ENCODE assay signal across 8 cellular contexts in the genomic region with DNA sequence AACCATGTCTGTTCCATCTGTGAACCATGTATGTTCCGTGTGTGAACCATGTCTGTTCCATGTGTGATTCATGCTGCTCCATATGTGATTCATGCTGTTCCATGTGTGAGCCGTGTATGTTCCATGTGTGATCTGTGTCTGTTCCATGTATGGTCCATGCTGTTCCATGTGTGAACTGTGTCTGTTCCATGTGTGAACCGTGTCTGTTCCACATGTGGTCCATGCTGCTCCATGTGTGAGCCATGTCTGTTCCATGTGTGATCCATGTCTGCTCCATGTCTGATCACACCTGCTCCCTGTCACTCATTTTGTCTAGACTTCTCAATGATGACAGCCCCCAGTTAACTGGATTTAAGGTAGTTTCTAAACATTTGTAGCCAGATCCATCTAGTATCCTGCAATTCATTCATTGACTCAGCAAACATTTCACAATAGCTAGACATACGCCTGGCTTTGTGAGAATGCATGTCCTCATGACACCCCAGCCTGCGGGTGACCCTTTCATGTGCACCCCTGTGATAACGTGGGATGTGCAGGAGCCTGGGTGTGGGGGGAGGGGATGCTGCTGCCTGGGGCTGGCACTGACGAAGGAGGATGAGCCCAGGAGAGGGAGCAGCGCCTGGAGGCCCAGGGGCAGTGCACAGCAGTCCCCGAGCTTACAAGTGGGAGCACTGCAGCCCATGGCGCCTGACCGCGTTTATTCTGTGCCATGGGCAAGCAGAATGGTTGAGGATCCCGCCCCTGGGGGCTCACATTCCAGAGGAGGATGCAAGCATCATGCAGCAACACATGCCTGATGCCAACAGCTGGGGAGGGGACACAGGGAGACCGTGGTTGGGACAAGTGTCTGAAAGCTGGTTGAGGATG.
A peak's percentile ranks its signal among the peaks of the same experiment; 100 is the strongest.
DNase-seq lines count a peak whose midpoint lies in the region; ATAC-seq, FAIRE-seq and TF ChIP-seq lines count a peak whose summit lies in the region.
"Not testable (repeated sequence)": the region's sequence is repeated elsewhere in the genome, so short reads cannot be mapped to it uniquely, and the experiment has no call there.

No MANE protein-coding gene starts in this region.

- not testable (repeated sequence) for TF ChIP-seq POLR2A in spleen (IDR thresholded peaks at IDR 0.05)

- H3K9me2 ChIP-seq in SK-N-SH: not testable (repeated sequence)

- CTCF ChIA-PET in HEK293 (lab: Yijun Ruan, JAX): interaction anchor here (0.7 kb wide), 1 partner anchor 222 kb away, joined by 3 read pairs; no protein-coding TSS in a partner anchor
- CTCF ChIA-PET in SK-N-SH (lab: Yijun Ruan, JAX): interaction anchor here (0.6 to 1.8 kb wide), 4 partner anchors 15 to 130 kb away, joined by 3 to 4 read pairs (median 3); no protein-coding TSS in a partner anchor

- WGBS in SK-N-SH (ENCODE audit: low lambda C conversion rate): 76% methylated on average over 14 of the region's 14 CpGs
- 73 to 81% (median 74%) methylated on average over 13 to 14 of the region's 14 CpGs for WGBS in spleen, 5 donors

- POLR2A ChIA-PET in HEK293 (lab: Yijun Ruan, JAX); SK-N-SH (lab: Yijun Ruan, JAX): not testable (repeated sequence)

- H2AFZ ChIP-seq in SK-N-SH (ENCODE audit: low read depth): not testable (repeated sequence)

- DNase-seq in NCI-H146 (lab: John Stamatoyannopoulos, UW) (peak; percentile 14), SK-N-SH (peak; percentile 41), bronchial epithelial cell (ENCODE audit: low read depth) (peak; percentile 55), fibroblast of pulmonary artery (ENCODE audit: low read depth) (peak; percentile 73), left lung (peak; percentile 32 to 83), spleen (peak; percentile 75)

- H3K4me1 ChIP-seq in BLaER1 treated with 17β-estradiol and CSF1 and Interleukin-3, amounts not matched to agents 10 nM and 100 nM: peaks cover 10 to 61% (median 33%) of the 10 kb centered on the region in 10 experiments; a peak in 19 of 20 replicates
- not testable (repeated sequence) for H3K4me1 ChIP-seq in HEK293 (ENCODE audit: control insufficient read depth, insufficient read depth, low read length); left lung; spleen
- peaks cover 11 to 14% of the 10 kb centered on the region in 2 experiments; a peak in 3 of 4 replicates for H3K4me1 ChIP-seq in SK-N-SH (ENCODE audit: control insufficient read depth in 1 of 2, insufficient read depth in 2 of 2, low read depth in 1 of 2, low read length in 1 of 2)

- not testable (repeated sequence) for TF ChIP-seq RAD21 in SK-N-SH (IDR thresholded peaks at IDR 0.05; ENCODE audit: low read length)

- H4K20me1 ChIP-seq in BLaER1 treated with 17β-estradiol and CSF1 and Interleukin-3, amounts not matched to agents 10 nM and 100 nM: peaks cover 0 to 19% (median 0%) of the 10 kb centered on the region in 11 experiments; a peak in 2 of 22 replicates
- H4K20me1 ChIP-seq in SK-N-SH (ENCODE audit: insufficient read depth): not testable (repeated sequence)

- H3K4me3 ChIP-seq in BLaER1 treated with 17β-estradiol and CSF1 and Interleukin-3, amounts not matched to agents 10 nM and 100 nM; HEK293 (ENCODE audit: low read depth, low read length); SK-N-SH (ENCODE audit: low read depth in 2 of 2, low read length in 1 of 2); bronchial epithelial cell (ENCODE audit: low read depth, low read length); fibroblast of pulmonary artery (replicated peaks; ENCODE audit: low read depth, low read length); left lung; spleen: not testable (repeated sequence)

- H3K79me2 ChIP-seq in SK-N-SH (ENCODE audit: insufficient read depth): not testable (repeated sequence)

- peaks cover 12% of the 10 kb centered on the region for H3F3A ChIP-seq in SK-N-SH (replicated peaks; ENCODE audit: insufficient read depth)

- not testable (repeated sequence) for FAIRE-seq in bronchial epithelial cell (lab: Jason Lieb, UNC)

- TF ChIP-seq CTCF in HEK293 (tag by site-specific recombination; IDR thresholded peaks at IDR 0.05); SK-N-SH (IDR thresholded peaks at IDR 0.05); bronchial epithelial cell (IDR thresholded peaks at IDR 0.05; ENCODE audit: insufficient read depth, low read length, severe bottlenecking); fibroblast of pulmonary artery (IDR thresholded peaks at IDR 0.05; ENCODE audit: low read length, missing control alignments); left lung (IDR thresholded peaks at IDR 0.05); spleen (IDR thresholded peaks at IDR 0.05 in 8 of 11, conservative IDR thresholded peaks at IDR 0.05 in 3 of 11): not testable (repeated sequence)

- 0 out of 22 replicates have a peak overlapping the region, but pooled peaks of 1 of the 11 experiments have one; percentile 6 for H3K9ac ChIP-seq in BLaER1 treated with 17β-estradiol and CSF1 and Interleukin-3, amounts not matched to agents 10 nM and 100 nM
- H3K9ac ChIP-seq in SK-N-SH: not testable (repeated sequence)

- intact Hi-C loops in left lung (cut with DNase I); spleen (cut with DNase I; ENCODE audit: low total_unique reads): not testable (repeated sequence)

- not testable (repeated sequence) for H3K36me3 ChIP-seq in BLaER1 treated with 17β-estradiol and CSF1 and Interleukin-3, amounts not matched to agents 10 nM and 100 nM; HEK293 (ENCODE audit: control insufficient read depth in 2 of 2, insufficient read depth in 1 of 2, low read length in 2 of 2); SK-N-SH (replicated peaks in 1 of 2; ENCODE audit: control insufficient read depth in 1 of 2, insufficient read depth in 2 of 2, low read length in 1 of 2); bronchial epithelial cell (ENCODE audit: control insufficient read depth, insufficient read depth, low read length); left lung; spleen

- H3K27ac ChIP-seq in BLaER1 treated with 17β-estradiol and CSF1 and Interleukin-3, amounts not matched to agents 10 nM and 100 nM; HEK293 (ENCODE audit: extremely low read depth, low read depth, low read length); SK-N-SH (ENCODE audit: low read depth in 2 of 2, low read length in 1 of 2); left lung; spleen: not testable (repeated sequence)

- peaks cover 0 to 20% (median 0%) of the 10 kb centered on the region in 11 experiments; a peak in 6 of 22 replicates for H3K27me3 ChIP-seq in BLaER1 treated with 17β-estradiol and CSF1 and Interleukin-3, amounts not matched to agents 10 nM and 100 nM
- not testable (repeated sequence) for H3K27me3 ChIP-seq in SK-N-SH (ENCODE audit: insufficient read depth); bronchial epithelial cell (ENCODE audit: control insufficient read depth, insufficient read depth, low read length); left lung; spleen (replicated peaks in 1 of 7)

- peak overlapping the region in 9 of 11 experiments; percentile 49 to 89 (median 71); a peak in 18 of 22 replicates for H3K4me2 ChIP-seq in BLaER1 treated with 17β-estradiol and CSF1 and Interleukin-3, amounts not matched to agents 10 nM and 100 nM
- H3K4me2 ChIP-seq in SK-N-SH: not testable (repeated sequence)

- ATAC-seq in left lung: not testable (repeated sequence)

- H3K9me3 ChIP-seq in BLaER1 treated with 17β-estradiol and CSF1 and Interleukin-3, amounts not matched to agents 10 nM and 100 nM (replicated peaks in 1 of 11); HEK293 (ENCODE audit: control insufficient read depth, insufficient read depth, low read depth, low read length); SK-N-SH; left lung; spleen: not testable (repeated sequence)

- not testable (repeated sequence) for TF ChIP-seq EP300 in SK-N-SH (IDR thresholded peaks at IDR 0.05; ENCODE audit: borderline replicate concordance in 1 of 2, low read depth in 1 of 2, low read length in 1 of 2)

TF ChIP-seq in HEK293, 187 proteins besides CTCF, POLR2A, EP300 and RAD21 (continues in another document):
- TF ChIP-seq SETDB1 (IDR thresholded peaks at IDR 0.05; ENCODE audit: insufficient read length, low read length): peak; percentile 11

Comparison
In these comparisons a context has a peak if more than half of its experiments do, and no peak if none do; other contexts are left out.
1. DNase-seq: peak in every context shown above with its lines; median percentile 75 in spleen; 73 in fibroblast of pulmonary artery; 58 in left lung; 55 in bronchial epithelial cell; 41 in SK-N-SH; 14 in NCI-H146.